Comparison of ENCODE assay signal across 9 cellular contexts in the genomic region with DNA sequence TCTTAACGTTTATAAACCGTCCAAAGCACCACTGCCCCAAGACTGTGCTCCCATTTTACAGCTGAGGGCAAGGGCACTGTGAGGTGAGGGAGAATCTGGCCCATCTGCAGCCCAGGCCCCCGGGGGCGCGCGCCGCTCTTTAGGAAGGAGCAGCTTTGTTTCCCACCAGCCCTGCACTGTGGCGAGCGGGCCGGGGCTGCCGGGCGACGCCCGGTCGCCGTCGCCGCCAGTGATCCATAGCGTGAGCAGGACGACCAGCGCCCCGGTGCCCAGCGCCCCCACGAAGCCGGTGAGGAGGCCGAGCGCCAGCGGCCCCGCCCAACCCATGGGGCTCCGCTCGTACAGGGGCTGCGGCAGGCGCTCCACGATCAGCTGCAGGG. TPM values are rescaled to one million over a fixed set of nuclear protein-coding genes. Genes with fewer than 3 reads are reported as not detected.
DNase-seq lines count a peak whose midpoint lies in the region; ATAC-seq and TF ChIP-seq lines count a peak whose summit lies in the region.
"Had no signal": no experiment of that assay in that cellular context is flagged by ENCODE, and none has a peak within 500 bp of the region (broad histone marks: within the 10 kb centered on the region; RNA-seq: fewer than 3 reads in every experiment).

No MANE protein-coding gene starts in this region.

- TF ChIP-seq RAD21 in liver (IDR thresholded peaks at IDR 0.05) = no peak

- H3K4me1 Mint-ChIP-seq in stimulated activated memory B cell treated with anti-CD40 and anti-IgM and Interleukin-4, amounts not matched to agents 10 μg/mL and 1 μg/mL and 100 μg/mL, for 72 hours = peaks cover 25% of the 10 kb centered on the region

- DNase-seq in NCI-H1105 (lab: John Stamatoyannopoulos, UW) (peak; percentile 10), NCI-H1105 treated with DMSO at 0.1 percent for 48 hours (lab: John Stamatoyannopoulos, UW) (no peak), astrocyte of the cerebellum (ENCODE audit: low read depth) (no peak), EL (no peak), NOMO-1 (lab: John Stamatoyannopoulos, UW; ENCODE audit: unreplicated experiment in 2 of 2) (no peak)
- DNase-seq in activated CD8-positive, alpha-beta memory T cell treated with anti-CD3 and anti-CD28 coated beads, Interleukin-2, amount 50 U/mL, for 48 hours = no peak

- H3K9ac ChIP-seq in liver (ENCODE audit: low read depth in 1 of 2, low read length in 2 of 2) = peak overlapping the region in 1 of 2 donors; percentile 53

- no peaks in the 10 kb centered on the region for H3K36me3 Mint-ChIP-seq in stimulated activated memory B cell treated with anti-CD40 and anti-IgM and Interleukin-4, amounts not matched to agents 10 μg/mL and 1 μg/mL and 100 μg/mL, for 72 hours

- H3K4me1 ChIP-seq in liver (ENCODE audit: control insufficient read depth in 4 of 4, insufficient read depth in 4 of 4, low read length in 3 of 4) = peaks cover 0 to 14% (median 4%) of the 10 kb centered on the region in 4 donors

- no peak for TF ChIP-seq CTCF in astrocyte of the cerebellum (IDR thresholded peaks at IDR 0.05; ENCODE audit: low read depth, low read length, missing control alignments)
- TF ChIP-seq CTCF in liver (IDR thresholded peaks at IDR 0.05; ENCODE audit: low read depth, low read length, missing input control) = no peak

- H3K36me3 ChIP-seq in liver (ENCODE audit: control insufficient read depth in 4 of 4, insufficient read depth in 3 of 4, low read depth in 1 of 4, low read length in 3 of 4) = no peaks in the 10 kb centered on the region

- no peaks in the 10 kb centered on the region for H3K9me3 ChIP-seq in liver (ENCODE audit: control insufficient read depth in 4 of 4, low read length in 3 of 4)

- no peak overlapping the region for H3K27ac Mint-ChIP-seq in stimulated activated memory B cell treated with anti-CD40 and anti-IgM and Interleukin-4, amounts not matched to agents 10 μg/mL and 1 μg/mL and 100 μg/mL, for 72 hours

- 5% methylated on average over 34 of the region's 34 CpGs for WGBS in liver

- in situ Hi-C loops in astrocyte of the cerebellum (cut with HindIII; ENCODE audit: low sequenced_read_pairs) = no loop called here

- no peaks in the 10 kb centered on the region for H3K9me3 Mint-ChIP-seq in stimulated activated memory B cell treated with anti-CD40 and anti-IgM and Interleukin-4, amounts not matched to agents 10 μg/mL and 1 μg/mL and 100 μg/mL, for 72 hours

- H3K27me3 ChIP-seq in liver (ENCODE audit: control insufficient read depth in 4 of 4, insufficient read depth in 4 of 4, low read length in 3 of 4) = no peaks in the 10 kb centered on the region

- H3K4me3 Mint-ChIP-seq in stimulated activated memory B cell treated with anti-CD40 and anti-IgM and Interleukin-4, amounts not matched to agents 10 μg/mL and 1 μg/mL and 100 μg/mL, for 72 hours = no peak overlapping the region

- H3K4me3 ChIP-seq in astrocyte of the cerebellum (ENCODE audit: low read depth, low read length) (peak overlapping the region; percentile 23), liver (ENCODE audit: low read depth in 1 of 3, low read length in 3 of 3) (peak overlapping the region; percentile 48 to 77 (median 63))

- peak overlapping the region; percentile 35 to 47 for H3K27ac ChIP-seq in liver (ENCODE audit: low read depth in 1 of 2, low read length in 2 of 2)
- H3K27ac ChIP-seq: HL-60 had no signal

- peaks cover 84% of the 10 kb centered on the region for H3K27me3 Mint-ChIP-seq in stimulated activated memory B cell treated with anti-CD40 and anti-IgM and Interleukin-4, amounts not matched to agents 10 μg/mL and 1 μg/mL and 100 μg/mL, for 72 hours

- ATAC-seq in stimulated activated memory B cell treated with anti-CD40 and anti-IgM and Interleukin-4, amounts not matched to agents 10 μg/mL and 1 μg/mL and 100 μg/mL, for 72 hours = peak; percentile 50

TF ChIP-seq in liver, 16 proteins besides CTCF, POLR2A, EP300 and RAD21:
- TF ChIP-seq EGR1 (IDR thresholded peaks at IDR 0.05; ENCODE audit: low read depth in 2 of 2) = no peak
- TF ChIP-seq, protein P1, sequence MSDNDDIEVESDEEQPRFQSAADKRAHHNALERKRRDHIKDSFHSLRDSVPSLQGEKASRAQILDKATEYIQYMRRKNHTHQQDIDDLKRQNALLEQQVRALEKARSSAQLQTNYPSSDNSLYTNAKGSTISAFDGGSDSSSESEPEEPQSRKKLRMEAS (IDR thresholded peaks at IDR 0.05) = no peak
- TF ChIP-seq, protein P2, sequence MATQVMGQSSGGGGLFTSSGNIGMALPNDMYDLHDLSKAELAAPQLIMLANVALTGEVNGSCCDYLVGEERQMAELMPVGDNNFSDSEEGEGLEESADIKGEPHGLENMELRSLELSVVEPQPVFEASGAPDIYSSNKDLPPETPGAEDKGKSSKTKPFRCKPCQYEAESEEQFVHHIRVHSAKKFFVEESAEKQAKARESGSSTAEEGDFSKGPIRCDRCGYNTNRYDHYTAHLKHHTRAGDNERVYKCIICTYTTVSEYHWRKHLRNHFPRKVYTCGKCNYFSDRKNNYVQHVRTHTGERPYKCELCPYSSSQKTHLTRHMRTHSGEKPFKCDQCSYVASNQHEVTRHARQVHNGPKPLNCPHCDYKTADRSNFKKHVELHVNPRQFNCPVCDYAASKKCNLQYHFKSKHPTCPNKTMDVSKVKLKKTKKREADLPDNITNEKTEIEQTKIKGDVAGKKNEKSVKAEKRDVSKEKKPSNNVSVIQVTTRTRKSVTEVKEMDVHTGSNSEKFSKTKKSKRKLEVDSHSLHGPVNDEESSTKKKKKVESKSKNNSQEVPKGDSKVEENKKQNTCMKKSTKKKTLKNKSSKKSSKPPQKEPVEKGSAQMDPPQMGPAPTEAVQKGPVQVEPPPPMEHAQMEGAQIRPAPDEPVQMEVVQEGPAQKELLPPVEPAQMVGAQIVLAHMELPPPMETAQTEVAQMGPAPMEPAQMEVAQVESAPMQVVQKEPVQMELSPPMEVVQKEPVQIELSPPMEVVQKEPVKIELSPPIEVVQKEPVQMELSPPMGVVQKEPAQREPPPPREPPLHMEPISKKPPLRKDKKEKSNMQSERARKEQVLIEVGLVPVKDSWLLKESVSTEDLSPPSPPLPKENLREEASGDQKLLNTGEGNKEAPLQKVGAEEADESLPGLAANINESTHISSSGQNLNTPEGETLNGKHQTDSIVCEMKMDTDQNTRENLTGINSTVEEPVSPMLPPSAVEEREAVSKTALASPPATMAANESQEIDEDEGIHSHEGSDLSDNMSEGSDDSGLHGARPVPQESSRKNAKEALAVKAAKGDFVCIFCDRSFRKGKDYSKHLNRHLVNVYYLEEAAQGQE (IDR thresholded peaks at IDR 0.05) = no peak
- no peak for TF ChIP-seq GABPA (IDR thresholded peaks at IDR 0.05 in 1 of 2, conservative IDR thresholded peaks at IDR 0.05 in 1 of 2)
- TF ChIP-seq FOXA2 (IDR thresholded peaks at IDR 0.05) = no peak
- TF ChIP-seq RXRA (IDR thresholded peaks at IDR 0.05) = no peak
- no peak for TF ChIP-seq HNF4A (conservative IDR thresholded peaks at IDR 0.05)
- no peak for TF ChIP-seq SP1 (IDR thresholded peaks at IDR 0.05)

RNA-seq across cellular contexts. Expression of a gene that starts 34.6 kb away (rescaled TPM):
- under 1 TPM; 0.33 to 0.70 TPM for total RNA-seq in liver
- polyA plus RNA-seq in liver = under 1 TPM; 0.06 to 0.33 TPM
